In genomic region chr11:125494987-125495725, GRCh38 we compare ENCODE assay signal across 8 cellular contexts. TPM values are rescaled to one million over a fixed set of nuclear protein-coding genes. Genes with fewer than 3 reads are reported as not detected.
A peak's percentile ranks its signal among the peaks of the same experiment; 100 is the strongest.
DNase-seq lines count a peak whose midpoint lies in the region; TF ChIP-seq lines count a peak whose summit lies in the region.

No MANE protein-coding gene starts in this region.

- WGBS in smooth muscle cell (ENCODE audit: low lambda C conversion rate): 3% methylated on average over 36 of the region's 55 CpGs

- H3K79me2 ChIP-seq in smooth muscle cell (ENCODE audit: low read depth): peaks cover 6% of the 10 kb centered on the region

- H4K20me1 ChIP-seq in smooth muscle cell (ENCODE audit: low read depth): no peaks in the 10 kb centered on the region

- DNase-seq in NCI-H2227 (lab: John Stamatoyannopoulos, UW; ENCODE audit: unreplicated experiment): peak; percentile 31
- no peak for DNase-seq in NCI-H2227 treated with DMSO at 0.1 percent for 48 hours (lab: John Stamatoyannopoulos, UW)
- DNase-seq in Peyer's patch: peak in 1 of 3 donors; percentile 51
- DNase-seq in kidney epithelial cell (ENCODE audit: low read depth): no peak
- peak; percentile 34 for DNase-seq in smooth muscle cell (lab: John Stamatoyannopoulos, UW; ENCODE audit: unreplicated experiment)
- no peak for DNase-seq in NCI-H146 treated with DMSO at 0.1 percent for 48 hours (lab: John Stamatoyannopoulos, UW; ENCODE audit: unreplicated experiment)
- no peak for DNase-seq in mesenteric fat pad (ENCODE audit: low spot score)

- H3K9me3 ChIP-seq in Peyer's patch (no peaks in the 10 kb centered on the region), smooth muscle cell (replicated peaks; ENCODE audit: low read depth) (no peaks in the 10 kb centered on the region)

- peak overlapping the region; percentile 98 for H2AFZ ChIP-seq in smooth muscle cell (ENCODE audit: low read depth)

- H3K36me3 ChIP-seq in Peyer's patch: no peaks in the 10 kb centered on the region
- H3K36me3 ChIP-seq in kidney epithelial cell (ENCODE audit: control insufficient read depth, insufficient read depth, low read length): no peaks in the 10 kb centered on the region
- H3K36me3 ChIP-seq in smooth muscle cell (ENCODE audit: low read depth): no peaks in the 10 kb centered on the region

- peak overlapping the region in 2 of 4 donors; percentile 59 to 66 for H3K27ac ChIP-seq in Peyer's patch
- H3K27ac ChIP-seq in cingulate gyrus (ENCODE audit: low read depth, low read length): peak overlapping the region; percentile 94
- no peak overlapping the region for H3K27ac ChIP-seq in smooth muscle cell (ENCODE audit: low read depth)

- TF ChIP-seq POLR2A in Peyer's patch (IDR thresholded peaks at IDR 0.05): no peak

- H3K4me1 ChIP-seq in Peyer's patch: peaks cover 0 to 12% (median 9%) of the 10 kb centered on the region in 4 donors
- H3K4me1 ChIP-seq in smooth muscle cell (ENCODE audit: low read depth): peaks cover 11% of the 10 kb centered on the region

- H3K9ac ChIP-seq in smooth muscle cell (ENCODE audit: low read depth): no peak overlapping the region

- peak overlapping the region; percentile 97 for H3K4me2 ChIP-seq in smooth muscle cell

- no peak for TF ChIP-seq CTCF in Peyer's patch (IDR thresholded peaks at IDR 0.05)
- TF ChIP-seq CTCF in kidney epithelial cell (IDR thresholded peaks at IDR 0.05; ENCODE audit: insufficient read depth, low read length, poor library complexity, severe bottlenecking): no peak
- TF ChIP-seq CTCF in smooth muscle cell (IDR thresholded peaks at IDR 0.05; ENCODE audit: borderline replicate concordance, insufficient read depth, poor library complexity, severe bottlenecking): no peak

- H3K27me3 ChIP-seq in Peyer's patch: peaks cover 0 to 7% of the 10 kb centered on the region in 2 donors
- H3K27me3 ChIP-seq in kidney epithelial cell (ENCODE audit: control insufficient read depth, insufficient read depth, low read length): no peaks in the 10 kb centered on the region
- H3K27me3 ChIP-seq in smooth muscle cell (ENCODE audit: low read depth): peaks cover 17% of the 10 kb centered on the region

- peak overlapping the region; percentile 35 to 59 (median 46) for H3K4me3 ChIP-seq in Peyer's patch
- peak overlapping the region; percentile 60 for H3K4me3 ChIP-seq in kidney epithelial cell (ENCODE audit: low read depth, low read length)
- H3K4me3 ChIP-seq in smooth muscle cell: peak overlapping the region; percentile 80

- no peaks in the 10 kb centered on the region for H3F3A ChIP-seq in smooth muscle cell (ENCODE audit: low read depth)

RNA-seq across cellular contexts. Expression of gene FEZ1, which starts 0.9 kb away (rescaled TPM):
- total RNA-seq in Peyer's patch (10 to 100 TPM in 1 of 4 donors, 1 to 10 TPM in 3; 5.1 to 10.7 (median 6.5) TPM), kidney epithelial cell (46.1 and 48.7 TPM in 2 replicates), smooth muscle cell (34.1 and 58.3 TPM in 2 replicates), mesenteric fat pad (17.1 TPM)
- polyA plus RNA-seq in smooth muscle cell: 48.6 and 64.2 TPM in 2 replicates

Comparison
In these comparisons a context has a peak if more than half of its experiments do, and no peak if none do; other contexts are left out.
1. DNase-seq: peak in NCI-H2227 (single experiment) and smooth muscle cell (single experiment); none in NCI-H2227 treated with DMSO at 0.1 percent for 48 hours (single experiment), kidney epithelial cell (single experiment), NCI-H146 treated with DMSO at 0.1 percent for 48 hours (single experiment) and mesenteric fat pad (single experiment).
2. Peak in every context shown above with its lines, with median percentiles within 50 percentile points of each other: H3K4me3 ChIP-seq.